Comparison of ENCODE assay signal across 1 cellular context in the genomic region with DNA sequence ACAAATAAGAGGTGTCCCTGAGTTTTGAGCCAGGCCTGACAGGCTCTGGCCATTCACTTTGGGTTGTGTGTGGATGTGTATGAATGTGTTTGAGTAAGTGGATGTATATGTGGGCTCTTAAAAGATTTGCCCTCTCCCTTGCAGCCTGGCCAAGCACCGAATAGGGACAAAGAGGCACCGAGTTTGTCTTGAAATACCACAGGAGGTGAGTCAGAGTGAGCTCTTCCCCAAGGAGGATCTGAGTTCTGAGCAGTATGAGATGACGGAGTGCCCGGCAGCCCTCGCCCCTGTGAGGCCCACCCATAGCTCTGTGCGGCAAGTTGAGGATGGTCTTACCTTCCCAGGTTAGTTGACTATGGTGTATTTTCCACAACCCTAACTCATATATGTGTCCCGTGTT.
TF ChIP-seq lines count a peak whose summit lies in the region.

No MANE protein-coding gene starts in this region.

TF ChIP-seq in IMR-90, 13 proteins besides CTCF, POLR2A, EP300 and RAD21 (continued from another document):
- TF ChIP-seq, protein P1, sequence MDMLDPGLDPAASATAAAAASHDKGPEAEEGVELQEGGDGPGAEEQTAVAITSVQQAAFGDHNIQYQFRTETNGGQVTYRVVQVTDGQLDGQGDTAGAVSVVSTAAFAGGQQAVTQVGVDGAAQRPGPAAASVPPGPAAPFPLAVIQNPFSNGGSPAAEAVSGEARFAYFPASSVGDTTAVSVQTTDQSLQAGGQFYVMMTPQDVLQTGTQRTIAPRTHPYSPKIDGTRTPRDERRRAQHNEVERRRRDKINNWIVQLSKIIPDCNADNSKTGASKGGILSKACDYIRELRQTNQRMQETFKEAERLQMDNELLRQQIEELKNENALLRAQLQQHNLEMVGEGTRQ (IDR thresholded peaks at IDR 0.05; ENCODE audit: low read depth, low read length) = no peak
- TF ChIP-seq MAZ (IDR thresholded peaks at IDR 0.05; ENCODE audit: borderline replicate concordance, low read depth, low read length) (no peak), FOS (IDR thresholded peaks at IDR 0.05; ENCODE audit: low read depth, low read length) (no peak), NFE2L2 (IDR thresholded peaks at IDR 0.05; ENCODE audit: low read depth, low read length) (no peak)
